In genomic region chr21:43355925-43356289, GRCh38 we compare ENCODE assay signal across 1 cellular context.
TF ChIP-seq lines count a peak whose summit lies in the region.

No MANE protein-coding gene starts in this region.

TF ChIP-seq in GM23338, 12 proteins besides CTCF, POLR2A, EP300 and RAD21 (continued from another document):
- TF ChIP-seq, protein P1, sequence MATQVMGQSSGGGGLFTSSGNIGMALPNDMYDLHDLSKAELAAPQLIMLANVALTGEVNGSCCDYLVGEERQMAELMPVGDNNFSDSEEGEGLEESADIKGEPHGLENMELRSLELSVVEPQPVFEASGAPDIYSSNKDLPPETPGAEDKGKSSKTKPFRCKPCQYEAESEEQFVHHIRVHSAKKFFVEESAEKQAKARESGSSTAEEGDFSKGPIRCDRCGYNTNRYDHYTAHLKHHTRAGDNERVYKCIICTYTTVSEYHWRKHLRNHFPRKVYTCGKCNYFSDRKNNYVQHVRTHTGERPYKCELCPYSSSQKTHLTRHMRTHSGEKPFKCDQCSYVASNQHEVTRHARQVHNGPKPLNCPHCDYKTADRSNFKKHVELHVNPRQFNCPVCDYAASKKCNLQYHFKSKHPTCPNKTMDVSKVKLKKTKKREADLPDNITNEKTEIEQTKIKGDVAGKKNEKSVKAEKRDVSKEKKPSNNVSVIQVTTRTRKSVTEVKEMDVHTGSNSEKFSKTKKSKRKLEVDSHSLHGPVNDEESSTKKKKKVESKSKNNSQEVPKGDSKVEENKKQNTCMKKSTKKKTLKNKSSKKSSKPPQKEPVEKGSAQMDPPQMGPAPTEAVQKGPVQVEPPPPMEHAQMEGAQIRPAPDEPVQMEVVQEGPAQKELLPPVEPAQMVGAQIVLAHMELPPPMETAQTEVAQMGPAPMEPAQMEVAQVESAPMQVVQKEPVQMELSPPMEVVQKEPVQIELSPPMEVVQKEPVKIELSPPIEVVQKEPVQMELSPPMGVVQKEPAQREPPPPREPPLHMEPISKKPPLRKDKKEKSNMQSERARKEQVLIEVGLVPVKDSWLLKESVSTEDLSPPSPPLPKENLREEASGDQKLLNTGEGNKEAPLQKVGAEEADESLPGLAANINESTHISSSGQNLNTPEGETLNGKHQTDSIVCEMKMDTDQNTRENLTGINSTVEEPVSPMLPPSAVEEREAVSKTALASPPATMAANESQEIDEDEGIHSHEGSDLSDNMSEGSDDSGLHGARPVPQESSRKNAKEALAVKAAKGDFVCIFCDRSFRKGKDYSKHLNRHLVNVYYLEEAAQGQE (IDR thresholded peaks at IDR 0.05; ENCODE audit: unreplicated experiment), result no peak
- TF ChIP-seq, protein P2, sequence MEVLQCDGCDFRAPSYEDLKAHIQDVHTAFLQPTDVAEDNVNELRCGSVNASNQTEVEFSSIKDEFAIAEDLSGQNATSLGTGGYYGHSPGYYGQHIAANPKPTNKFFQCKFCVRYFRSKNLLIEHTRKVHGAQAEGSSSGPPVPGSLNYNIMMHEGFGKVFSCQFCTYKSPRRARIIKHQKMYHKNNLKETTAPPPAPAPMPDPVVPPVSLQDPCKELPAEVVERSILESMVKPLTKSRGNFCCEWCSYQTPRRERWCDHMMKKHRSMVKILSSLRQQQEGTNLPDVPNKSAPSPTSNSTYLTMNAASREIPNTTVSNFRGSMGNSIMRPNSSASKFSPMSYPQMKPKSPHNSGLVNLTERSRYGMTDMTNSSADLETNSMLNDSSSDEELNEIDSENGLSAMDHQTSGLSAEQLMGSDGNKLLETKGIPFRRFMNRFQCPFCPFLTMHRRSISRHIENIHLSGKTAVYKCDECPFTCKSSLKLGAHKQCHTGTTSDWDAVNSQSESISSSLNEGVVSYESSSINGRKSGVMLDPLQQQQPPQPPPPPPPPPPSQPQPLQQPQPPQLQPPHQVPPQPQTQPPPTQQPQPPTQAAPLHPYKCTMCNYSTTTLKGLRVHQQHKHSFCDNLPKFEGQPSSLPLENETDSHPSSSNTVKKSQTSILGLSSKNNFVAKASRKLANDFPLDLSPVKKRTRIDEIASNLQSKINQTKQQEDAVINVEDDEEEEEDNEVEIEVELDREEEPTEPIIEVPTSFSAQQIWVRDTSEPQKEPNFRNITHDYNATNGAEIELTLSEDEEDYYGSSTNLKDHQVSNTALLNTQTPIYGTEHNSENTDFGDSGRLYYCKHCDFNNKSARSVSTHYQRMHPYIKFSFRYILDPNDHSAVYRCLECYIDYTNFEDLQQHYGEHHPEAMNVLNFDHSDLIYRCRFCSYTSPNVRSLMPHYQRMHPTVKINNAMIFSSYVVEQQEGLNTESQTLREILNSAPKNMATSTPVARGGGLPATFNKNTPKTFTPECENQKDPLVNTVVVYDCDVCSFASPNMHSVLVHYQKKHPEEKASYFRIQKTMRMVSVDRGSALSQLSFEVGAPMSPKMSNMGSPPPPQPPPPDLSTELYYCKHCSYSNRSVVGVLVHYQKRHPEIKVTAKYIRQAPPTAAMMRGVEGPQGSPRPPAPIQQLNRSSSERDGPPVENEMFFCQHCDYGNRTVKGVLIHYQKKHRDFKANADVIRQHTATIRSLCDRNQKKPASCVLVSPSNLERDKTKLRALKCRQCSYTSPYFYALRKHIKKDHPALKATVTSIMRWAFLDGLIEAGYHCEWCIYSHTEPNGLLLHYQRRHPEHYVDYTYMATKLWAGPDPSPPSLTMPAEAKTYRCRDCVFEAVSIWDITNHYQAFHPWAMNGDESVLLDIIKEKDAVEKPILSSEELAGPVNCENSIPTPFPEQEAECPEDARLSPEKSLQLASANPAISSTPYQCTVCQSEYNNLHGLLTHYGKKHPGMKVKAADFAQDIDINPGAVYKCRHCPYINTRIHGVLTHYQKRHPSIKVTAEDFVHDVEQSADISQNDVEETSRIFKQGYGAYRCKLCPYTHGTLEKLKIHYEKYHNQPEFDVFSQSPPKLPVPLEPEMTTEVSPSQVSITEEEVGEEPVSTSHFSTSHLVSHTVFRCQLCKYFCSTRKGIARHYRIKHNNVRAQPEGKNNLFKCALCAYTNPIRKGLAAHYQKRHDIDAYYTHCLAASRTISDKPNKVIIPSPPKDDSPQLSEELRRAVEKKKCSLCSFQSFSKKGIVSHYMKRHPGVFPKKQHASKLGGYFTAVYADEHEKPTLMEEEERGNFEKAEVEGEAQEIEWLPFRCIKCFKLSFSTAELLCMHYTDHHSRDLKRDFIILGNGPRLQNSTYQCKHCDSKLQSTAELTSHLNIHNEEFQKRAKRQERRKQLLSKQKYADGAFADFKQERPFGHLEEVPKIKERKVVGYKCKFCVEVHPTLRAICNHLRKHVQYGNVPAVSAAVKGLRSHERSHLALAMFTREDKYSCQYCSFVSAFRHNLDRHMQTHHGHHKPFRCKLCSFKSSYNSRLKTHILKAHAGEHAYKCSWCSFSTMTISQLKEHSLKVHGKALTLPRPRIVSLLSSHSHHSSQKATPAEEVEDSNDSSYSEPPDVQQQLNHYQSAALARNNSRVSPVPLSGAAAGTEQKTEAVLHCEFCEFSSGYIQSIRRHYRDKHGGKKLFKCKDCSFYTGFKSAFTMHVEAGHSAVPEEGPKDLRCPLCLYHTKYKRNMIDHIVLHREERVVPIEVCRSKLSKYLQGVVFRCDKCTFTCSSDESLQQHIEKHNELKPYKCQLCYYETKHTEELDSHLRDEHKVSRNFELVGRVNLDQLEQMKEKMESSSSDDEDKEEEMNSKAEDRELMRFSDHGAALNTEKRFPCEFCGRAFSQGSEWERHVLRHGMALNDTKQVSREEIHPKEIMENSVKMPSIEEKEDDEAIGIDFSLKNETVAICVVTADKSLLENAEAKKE (CRISPR knock-in tag; IDR thresholded peaks at IDR 0.05), result no peak
- no peak for TF ChIP-seq ZNF114 (CRISPR knock-in tag; IDR thresholded peaks at IDR 0.05)
- no peak for TF ChIP-seq STAT1 (IDR thresholded peaks at IDR 0.05; ENCODE audit: unreplicated experiment)
